Comparison of ENCODE assay signal across 8 cellular contexts in genomic region chr13:44879452-44880058, GRCh38.
A peak's percentile ranks its signal among the peaks of the same experiment; 100 is the strongest.
DNase-seq lines count a peak whose midpoint lies in the region; ATAC-seq, FAIRE-seq and TF ChIP-seq lines count a peak whose summit lies in the region.

No MANE protein-coding gene starts in this region.

- no peaks in the 10 kb centered on the region for H3K36me3 ChIP-seq in gastroesophageal sphincter

- H3K9me3 Mint-ChIP-seq in HFFc6, result peaks cover 7% of the 10 kb centered on the region

- H3K27me3 Mint-ChIP-seq in HFFc6 (ENCODE audit: insufficient read depth), result no peaks in the 10 kb centered on the region; the same call in 1 of the 2 replicates

- TF ChIP-seq POLR2A in gastroesophageal sphincter (IDR thresholded peaks at IDR 0.05), result no peak

- H3K27me3 ChIP-seq in gastroesophageal sphincter, result no peaks in the 10 kb centered on the region

- 74% methylated on average over 4 of the region's 5 CpGs; no CpG with 5 or more reads in 1 of the 2 donors for WGBS in gastroesophageal sphincter (ENCODE audit: low coverage in 1 of 2), 2 donors

- H3K9me3 ChIP-seq in gastroesophageal sphincter, result peaks cover 0 to 8% (median 0%) of the 10 kb centered on the region in 3 donors

- peak; percentile 12 for TF ChIP-seq CTCF in D721Med (IDR thresholded peaks at IDR 0.05; ENCODE audit: insufficient read depth, missing control alignments)
- TF ChIP-seq CTCF in HFFc6 (IDR thresholded peaks at IDR 0.05), result peak; percentile 76
- peak; percentile 12; the same call in 1 of the 2 replicates for TF ChIP-seq CTCF in WI38 (IDR thresholded peaks at IDR 0.05; ENCODE audit: low read depth, low read length)
- peak in 2 of 4 experiments; percentile 36 to 40 for TF ChIP-seq CTCF in gastroesophageal sphincter (IDR thresholded peaks at IDR 0.05)

- peaks cover 29% of the 10 kb centered on the region for H3K4me1 Mint-ChIP-seq in HFFc6 (ENCODE audit: low read depth)

- DNase-seq in D721Med (ENCODE audit: insufficient read length, low spot score) (no peak), HFFc6 (peak; percentile 58), iPS-NIHi11 (ENCODE audit: low spot score) (peak; percentile 43), NCI-H187 treated with DMSO at 0.1 percent for 48 hours (lab: John Stamatoyannopoulos, UW) (no peak)

- H3K27ac Mint-ChIP-seq in HFFc6, result no peak overlapping the region

- TF ChIP-seq EP300 in gastroesophageal sphincter (IDR thresholded peaks at IDR 0.05), result no peak

- H3K27ac ChIP-seq in gastroesophageal sphincter, result no peak overlapping the region

- FAIRE-seq in D721Med (lab: Jason Lieb, UNC), result no peak

- H3K4me3 ChIP-seq in WI38 (ENCODE audit: low read depth, low read length) (no peak overlapping the region), gastroesophageal sphincter (no peak overlapping the region)

- H3K4me3 Mint-ChIP-seq in HFFc6, result no peak overlapping the region

- H3K36me3 Mint-ChIP-seq in HFFc6 (ENCODE audit: low read depth), result peaks cover 7% of the 10 kb centered on the region

- ATAC-seq in GM21723 (IDR thresholded peaks at IDR 0.05; ENCODE audit: unreplicated experiment) (no peak), gastroesophageal sphincter (no peak), HG02678 (IDR thresholded peaks at IDR 0.05; ENCODE audit: unreplicated experiment) (no peak)

- H3K4me1 ChIP-seq in gastroesophageal sphincter, result no peaks in the 10 kb centered on the region

Comparison
In these comparisons a context has a peak if more than half of its experiments do, and no peak if none do; other contexts are left out.
1. DNase-seq: peak in HFFc6 (single experiment) and iPS-NIHi11 (single experiment); none in D721Med (single experiment) and NCI-H187 treated with DMSO at 0.1 percent for 48 hours (single experiment).